15 cellular contexts compared by ENCODE assay signal in the genomic region with DNA sequence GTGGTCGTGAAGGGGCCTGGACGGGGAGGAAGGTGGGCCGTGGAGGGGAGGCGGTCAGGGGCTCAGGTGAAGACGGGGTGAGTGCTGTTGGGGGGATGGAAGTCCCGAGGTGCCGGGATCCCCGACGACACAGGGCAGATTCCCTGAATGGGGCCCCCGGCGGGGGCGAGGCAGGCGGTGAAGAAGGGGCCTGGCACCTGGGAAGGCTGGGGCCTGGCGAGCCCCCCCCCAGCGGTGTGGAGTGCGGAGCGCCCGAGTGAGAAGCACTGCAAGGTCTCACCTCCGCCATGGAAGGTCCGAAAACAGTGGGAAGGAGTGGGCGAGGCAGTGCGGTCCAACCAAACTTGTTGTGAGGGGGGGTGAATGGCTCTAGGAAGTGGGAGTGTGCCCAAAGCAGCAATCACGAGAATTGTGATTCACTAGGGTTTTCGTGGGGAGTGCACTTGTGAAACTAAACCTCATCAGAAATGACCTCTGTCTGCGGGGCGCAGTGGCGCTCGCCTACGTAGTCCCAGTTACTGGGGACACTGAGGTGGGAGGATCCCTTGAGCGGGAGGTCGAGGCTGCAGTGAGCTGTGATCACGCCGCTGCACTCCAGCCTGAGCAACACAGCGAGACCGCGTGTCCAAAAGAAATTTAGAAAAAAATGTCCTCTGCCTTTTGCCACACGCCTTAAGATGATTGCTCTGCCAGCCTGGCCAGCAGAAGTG. TPM values are rescaled to one million over a fixed set of nuclear protein-coding genes. Genes with fewer than 3 reads are reported as not detected.
DNase-seq lines count a peak whose midpoint lies in the region; ATAC-seq and TF ChIP-seq lines count a peak whose summit lies in the region.
"Not testable (repeated sequence)": the region's sequence is repeated elsewhere in the genome, so short reads cannot be mapped to it uniquely, and the experiment has no call there.
"Had no signal": no experiment of that assay in that cellular context is flagged by ENCODE, and none has a peak within 500 bp of the region (broad histone marks: within the 10 kb centered on the region; RNA-seq: fewer than 3 reads in every experiment).

No MANE protein-coding gene starts in this region.

- H3K27ac Mint-ChIP-seq in Calu3 (ENCODE audit: unreplicated experiment); activated CD4-positive, alpha-beta memory T cell treated with anti-CD3 and anti-CD28 coated beads, Interleukin-2, amount 10 ng/mL, durations not matched to agents 7 days and 5 days; activated naive CD8-positive, alpha-beta T cell treated with anti-CD3 and anti-CD28 coated beads, Interleukin-2, amount 50 U/mL, for 24 hours; nephron progenitor cell: not testable (repeated sequence)

- H3K27me3 Mint-ChIP-seq in Calu3 (ENCODE audit: unreplicated experiment); activated CD4-positive, alpha-beta memory T cell treated with anti-CD3 and anti-CD28 coated beads, Interleukin-2, amount 10 ng/mL, durations not matched to agents 7 days and 5 days; activated naive CD8-positive, alpha-beta T cell treated with anti-CD3 and anti-CD28 coated beads, Interleukin-2, amount 50 U/mL, for 24 hours; nephron progenitor cell (ENCODE audit: low read depth, poor library complexity): not testable (repeated sequence)

- H3K4me1 ChIP-seq in left lung, spleen, transverse colon: not testable (repeated sequence)

- not testable (repeated sequence) for H3K9me3 Mint-ChIP-seq in Calu3 (ENCODE audit: low read depth, unreplicated experiment); activated CD4-positive, alpha-beta memory T cell treated with anti-CD3 and anti-CD28 coated beads, Interleukin-2, amount 10 ng/mL, durations not matched to agents 7 days and 5 days; activated naive CD8-positive, alpha-beta T cell treated with anti-CD3 and anti-CD28 coated beads, Interleukin-2, amount 50 U/mL, for 24 hours; nephron progenitor cell

- not testable (repeated sequence) for H3K27ac ChIP-seq in left lung, spleen, transverse colon

- H3K4me3 ChIP-seq in left lung, spleen, transverse colon: not testable (repeated sequence)

- not testable (repeated sequence) for H3K9me3 ChIP-seq in left lung, spleen, transverse colon

- CTCF ChIA-PET in Calu3 (lab: Charles Lee); activated CD4-positive, alpha-beta memory T cell treated with anti-CD3 and anti-CD28 coated beads, Interleukin-2, amount 10 ng/mL, durations not matched to agents 7 days and 5 days (lab: Charles Lee): not testable (repeated sequence)

- intact Hi-C loops in Calu3 (cut with micrococcal nuclease; ENCODE audit: unreplicated experiment); Right ventricle myocardium superior (cut with DNase I); left lung (cut with DNase I); spleen (cut with DNase I; ENCODE audit: low total_unique reads); transverse colon (cut with DNase I; ENCODE audit: low total_unique reads): not testable (repeated sequence)

- 90 to 92% (median 91%) methylated on average over 21 to 33 of the region's 37 CpGs for WGBS in spleen, 5 donors
- WGBS in transverse colon (ENCODE audit: low coverage in 1 of 2), 2 donors = 93 to 94% methylated on average over 19 to 32 of the region's 37 CpGs

- POLR2A ChIA-PET in activated CD4-positive, alpha-beta memory T cell treated with anti-CD3 and anti-CD28 coated beads, Interleukin-2, amount 10 ng/mL, durations not matched to agents 7 days and 5 days (lab: Charles Lee) = not testable (repeated sequence)

- ATAC-seq in activated naive CD8-positive, alpha-beta T cell treated with anti-CD3 and anti-CD28 coated beads, Interleukin-2, amount 50 U/mL, for 24 hours; Right ventricle myocardium superior (ENCODE audit: poor library complexity); left lung: not testable (repeated sequence)

- H3K36me3 ChIP-seq in left lung, spleen, transverse colon: not testable (repeated sequence)

- H3K4me1 Mint-ChIP-seq in Calu3 (ENCODE audit: low read depth, unreplicated experiment); activated CD4-positive, alpha-beta memory T cell treated with anti-CD3 and anti-CD28 coated beads, Interleukin-2, amount 10 ng/mL, durations not matched to agents 7 days and 5 days; activated naive CD8-positive, alpha-beta T cell treated with anti-CD3 and anti-CD28 coated beads, Interleukin-2, amount 50 U/mL, for 24 hours; nephron progenitor cell: not testable (repeated sequence)

- TF ChIP-seq POLR2A in spleen (IDR thresholded peaks at IDR 0.05); transverse colon (IDR thresholded peaks at IDR 0.05): not testable (repeated sequence)

- peak; percentile 8 for DNase-seq in Calu3
- peak; percentile 18 for DNase-seq in activated CD4-positive, alpha-beta memory T cell treated with anti-CD3 and anti-CD28 coated beads, Interleukin-2, amount 10 ng/mL, durations not matched to agents 7 days and 5 days
- peak; percentile 1 for DNase-seq in activated naive CD8-positive, alpha-beta T cell treated with anti-CD3 and anti-CD28 coated beads, Interleukin-2, amount 50 U/mL, for 24 hours
- DNase-seq in Right ventricle myocardium superior = peak; percentile 29
- peak; percentile 35 to 81 for DNase-seq in left lung
- DNase-seq in nephron progenitor cell = peak; percentile 5
- peak; percentile 83 for DNase-seq in spleen
- peak; percentile 20 for DNase-seq in transverse colon

- H3K27me3 ChIP-seq in left lung; spleen (replicated peaks in 1 of 7); transverse colon: not testable (repeated sequence)

- not testable (repeated sequence) for H3K36me3 Mint-ChIP-seq in Calu3 (ENCODE audit: insufficient read depth, unreplicated experiment); activated CD4-positive, alpha-beta memory T cell treated with anti-CD3 and anti-CD28 coated beads, Interleukin-2, amount 10 ng/mL, durations not matched to agents 7 days and 5 days (ENCODE audit: low read depth); activated naive CD8-positive, alpha-beta T cell treated with anti-CD3 and anti-CD28 coated beads, Interleukin-2, amount 50 U/mL, for 24 hours (ENCODE audit: low read depth); nephron progenitor cell (ENCODE audit: low read depth)

- not testable (repeated sequence) for H3K4me3 Mint-ChIP-seq in Calu3 (ENCODE audit: low read depth, unreplicated experiment); activated CD4-positive, alpha-beta memory T cell treated with anti-CD3 and anti-CD28 coated beads, Interleukin-2, amount 10 ng/mL, durations not matched to agents 7 days and 5 days; activated naive CD8-positive, alpha-beta T cell treated with anti-CD3 and anti-CD28 coated beads, Interleukin-2, amount 50 U/mL, for 24 hours; nephron progenitor cell

- in situ Hi-C loops in transverse colon (cut with MboI; ENCODE audit: low pct_ligation_motif_present in 1 of 4, low pct_unique_long_range_greater_than_20kb in 1 of 4, low sequenced_read_pairs in 3 of 4) = not testable (repeated sequence)

- TF ChIP-seq CTCF in Calu3 (IDR thresholded peaks at IDR 0.05; ENCODE audit: unreplicated experiment); left lung (IDR thresholded peaks at IDR 0.05); nephron progenitor cell (IDR thresholded peaks at IDR 0.05); spleen (IDR thresholded peaks at IDR 0.05 in 8 of 11, conservative IDR thresholded peaks at IDR 0.05 in 3 of 11); transverse colon (IDR thresholded peaks at IDR 0.05): not testable (repeated sequence)

- BruUV-seq in Calu3 (replicated peaks; lab: Mats Ljungman, UMichigan) = not testable (repeated sequence)

- TF ChIP-seq EP300 in transverse colon (IDR thresholded peaks at IDR 0.05; ENCODE audit: low read depth) = not testable (repeated sequence)

RNA-seq across cellular contexts. Expression of a gene that starts 0.6 kb away (rescaled TPM):
- total RNA-seq in Calu3 (2022) = not detected in 2 replicates
- total RNA-seq in activated CD4-positive, alpha-beta memory T cell treated with anti-CD3 and anti-CD28 coated beads, Interleukin-2, amount 10 ng/mL, durations not matched to agents 7 days and 5 days = not detected
- not detected for total RNA-seq in Right ventricle myocardium superior
- total RNA-seq in left lung = not detected
- total RNA-seq in spleen = not detected
- not detected for polyA plus RNA-seq in spleen
- not detected for total RNA-seq in transverse colon
- total RNA-seq: CD8-positive, alpha-beta memory T cell; cerebellum; gastroesophageal sphincter; M059J; naive thymus-derived CD8-positive, alpha-beta T cell; osteoblast had no signal
- polyA plus RNA-seq: CD8-positive, alpha-beta memory T cell; naive thymus-derived CD8-positive, alpha-beta T cell had no signal

RNA-seq across cellular contexts. Expression of a gene that starts 8.9 kb away (rescaled TPM):
- not detected in 2 replicates for total RNA-seq in Calu3 (2022)
- not detected for total RNA-seq in activated CD4-positive, alpha-beta memory T cell treated with anti-CD3 and anti-CD28 coated beads, Interleukin-2, amount 10 ng/mL, durations not matched to agents 7 days and 5 days
- total RNA-seq in Right ventricle myocardium superior = not detected
- not detected for total RNA-seq in left lung
- total RNA-seq in spleen = not detected
- not detected for polyA plus RNA-seq in spleen
- total RNA-seq in transverse colon = not detected
- total RNA-seq: CD8-positive, alpha-beta memory T cell; cerebellum; gastroesophageal sphincter; M059J; naive thymus-derived CD8-positive, alpha-beta T cell; osteoblast had no signal
- polyA plus RNA-seq: CD8-positive, alpha-beta memory T cell; naive thymus-derived CD8-positive, alpha-beta T cell; thymus had no signal

RNA-seq across cellular contexts. Expression of a gene that starts 10.2 kb away (rescaled TPM):
- total RNA-seq in Calu3 (2022) = not detected in 2 replicates
- not detected for total RNA-seq in activated CD4-positive, alpha-beta memory T cell treated with anti-CD3 and anti-CD28 coated beads, Interleukin-2, amount 10 ng/mL, durations not matched to agents 7 days and 5 days
- not detected for total RNA-seq in Right ventricle myocardium superior
- total RNA-seq in left lung = not detected
- not detected for total RNA-seq in spleen
- polyA plus RNA-seq in spleen = not detected
- not detected for total RNA-seq in transverse colon
- total RNA-seq: CD8-positive, alpha-beta memory T cell; cerebellum; gastroesophageal sphincter; M059J; naive thymus-derived CD8-positive, alpha-beta T cell; osteoblast had no signal
- polyA plus RNA-seq: CD8-positive, alpha-beta memory T cell; naive thymus-derived CD8-positive, alpha-beta T cell; thymus had no signal

RNA-seq across cellular contexts. Expression of a gene that starts 19.7 kb away (rescaled TPM):
- total RNA-seq in Calu3 (2022) (not detected in 2 replicates), Right ventricle myocardium superior (not detected), left lung (not detected), spleen (not detected), transverse colon (not detected)
- not detected for total RNA-seq in activated CD4-positive, alpha-beta memory T cell treated with anti-CD3 and anti-CD28 coated beads, Interleukin-2, amount 10 ng/mL, durations not matched to agents 7 days and 5 days
- polyA plus RNA-seq in spleen = not detected
- total RNA-seq: CD8-positive, alpha-beta memory T cell; cerebellum; gastroesophageal sphincter; M059J; naive thymus-derived CD8-positive, alpha-beta T cell; osteoblast had no signal
- polyA plus RNA-seq: CD8-positive, alpha-beta memory T cell; naive thymus-derived CD8-positive, alpha-beta T cell; thymus had no signal

RNA-seq across cellular contexts. Expression of a gene that starts 29.3 kb away (rescaled TPM):
- total RNA-seq in Calu3 (2022) = not detected in 2 replicates
- not detected for total RNA-seq in activated CD4-positive, alpha-beta memory T cell treated with anti-CD3 and anti-CD28 coated beads, Interleukin-2, amount 10 ng/mL, durations not matched to agents 7 days and 5 days
- total RNA-seq in Right ventricle myocardium superior = not detected
- not detected for total RNA-seq in left lung
- total RNA-seq in spleen = not detected
- not detected for polyA plus RNA-seq in spleen
- total RNA-seq in transverse colon = not detected
- total RNA-seq: CD8-positive, alpha-beta memory T cell; cerebellum; gastroesophageal sphincter; M059J; naive thymus-derived CD8-positive, alpha-beta T cell; osteoblast had no signal
- polyA plus RNA-seq: CD8-positive, alpha-beta memory T cell; naive thymus-derived CD8-positive, alpha-beta T cell; thymus had no signal

Comparison
In these comparisons a context has a peak if more than half of its experiments do, and no peak if none do; other contexts are left out.
1. DNase-seq: peak in every context shown above with its lines; median percentile 83 in spleen; 58 in left lung; 29 in Right ventricle myocardium superior; 20 in transverse colon; 18 in activated CD4-positive, alpha-beta memory T cell treated with anti-CD3 and anti-CD28 coated beads, Interleukin-2, amount 10 ng/mL, durations not matched to agents 7 days and 5 days; 8 in Calu3; 5 in nephron progenitor cell; 1 in activated naive CD8-positive, alpha-beta T cell treated with anti-CD3 and anti-CD28 coated beads, Interleukin-2, amount 50 U/mL, for 24 hours.